In genomic region chr7:157027568-157028527, GRCh38 we compare ENCODE assay signal across 20 cellular contexts. TPM values are rescaled to one million over a fixed set of nuclear protein-coding genes. Genes with fewer than 3 reads are reported as not detected.
DNase-seq lines count a peak whose midpoint lies in the region; ATAC-seq and TF ChIP-seq lines count a peak whose summit lies in the region.
"Had no signal": no experiment of that assay in that cellular context is flagged by ENCODE, and none has a peak within 500 bp of the region (broad histone marks: within the 10 kb centered on the region; RNA-seq: fewer than 3 reads in every experiment).

No MANE protein-coding gene starts in this region.

- no peak for TF ChIP-seq CTCF in suprapubic skin (IDR thresholded peaks at IDR 0.05)

- POLR2A ChIA-PET in activated CD4-positive, alpha-beta memory T cell treated with anti-CD3 and anti-CD28 coated beads for 36 hours (lab: Charles Lee) = no interaction called here
- POLR2A ChIA-PET in activated CD4-positive, alpha-beta memory T cell treated with anti-CD3 and anti-CD28 coated beads, Interleukin-2, amount 10 ng/mL, durations not matched to agents 7 days and 5 days (lab: Charles Lee) = no interaction called here

- no peak overlapping the region for H3K9ac ChIP-seq in endocrine pancreas (ENCODE audit: control insufficient read depth, insufficient read depth, low read length)
- H3K9ac ChIP-seq: parathyroid adenoma had no signal

- TF ChIP-seq EP300 in suprapubic skin (IDR thresholded peaks at IDR 0.05) = no peak

- H3K27ac Mint-ChIP-seq in activated CD4-positive, alpha-beta memory T cell treated with anti-CD3 and anti-CD28 coated beads for 36 hours = no peak overlapping the region
- H3K27ac Mint-ChIP-seq in activated CD4-positive, alpha-beta memory T cell treated with anti-CD3 and anti-CD28 coated beads, Interleukin-2, amount 10 ng/mL, durations not matched to agents 7 days and 5 days = no peak overlapping the region
- H3K27ac Mint-ChIP-seq: CD8-positive, alpha-beta T cell had no signal

- H3K36me3 ChIP-seq in endocrine pancreas (ENCODE audit: control insufficient read depth, insufficient read depth, low read length) (no peaks in the 10 kb centered on the region), suprapubic skin (no peaks in the 10 kb centered on the region)

- no peak for TF ChIP-seq POLR2A in suprapubic skin (IDR thresholded peaks at IDR 0.05)

- H3K4me1 Mint-ChIP-seq in activated CD4-positive, alpha-beta memory T cell treated with anti-CD3 and anti-CD28 coated beads for 36 hours (ENCODE audit: low read depth) = no peaks in the 10 kb centered on the region
- no peaks in the 10 kb centered on the region for H3K4me1 Mint-ChIP-seq in activated CD4-positive, alpha-beta memory T cell treated with anti-CD3 and anti-CD28 coated beads, Interleukin-2, amount 10 ng/mL, durations not matched to agents 7 days and 5 days

- no peak for ATAC-seq in Right ventricle myocardium inferior
- ATAC-seq: CD8-positive, alpha-beta T cell; HCT116; stimulated activated naive CD8-positive, alpha-beta T cell treated with anti-CD3 and anti-CD28 coated beads, Interleukin-15, Interleukin-2, amounts not matched to agents 100 U/mL and 50 U/mL, for 24 hours had no signal

- H3K27me3 ChIP-seq in endocrine pancreas (ENCODE audit: control insufficient read depth, insufficient read depth, low read length) (no peaks in the 10 kb centered on the region), suprapubic skin (peaks cover 83% of the 10 kb centered on the region)

- peaks cover 64% of the 10 kb centered on the region for H3K27me3 Mint-ChIP-seq in activated CD4-positive, alpha-beta memory T cell treated with anti-CD3 and anti-CD28 coated beads for 36 hours
- peaks cover 65% of the 10 kb centered on the region for H3K27me3 Mint-ChIP-seq in activated CD4-positive, alpha-beta memory T cell treated with anti-CD3 and anti-CD28 coated beads, Interleukin-2, amount 10 ng/mL, durations not matched to agents 7 days and 5 days

- 69% methylated on average over 16 of the region's 16 CpGs for WGBS in suprapubic skin

- no peaks in the 10 kb centered on the region for H3K9me3 Mint-ChIP-seq in activated CD4-positive, alpha-beta memory T cell treated with anti-CD3 and anti-CD28 coated beads for 36 hours
- H3K9me3 Mint-ChIP-seq in activated CD4-positive, alpha-beta memory T cell treated with anti-CD3 and anti-CD28 coated beads, Interleukin-2, amount 10 ng/mL, durations not matched to agents 7 days and 5 days = no peaks in the 10 kb centered on the region
- H3K9me3 Mint-ChIP-seq: CD8-positive, alpha-beta T cell had no signal

- peak; percentile 3 for DNase-seq in activated CD4-positive, alpha-beta memory T cell treated with anti-CD3 and anti-CD28 coated beads for 36 hours
- no peak for DNase-seq in activated CD4-positive, alpha-beta memory T cell treated with anti-CD3 and anti-CD28 coated beads, Interleukin-2, amount 10 ng/mL, durations not matched to agents 7 days and 5 days
- DNase-seq in NCI-H226 = peak; percentile 31
- DNase-seq in suprapubic skin (ENCODE audit: low spot score in 2 of 2) = peak; percentile 4 to 31
- DNase-seq in SW480 (ENCODE audit: low spot score) = no peak
- no peak for DNase-seq in stimulated activated naive CD4-positive, alpha-beta T cell (lab: John Stamatoyannopoulos, UW)
- no peak for DNase-seq in Right ventricle myocardium inferior (ENCODE audit: missing footprints)
- DNase-seq: ACHN; activated naive CD4-positive, alpha-beta T cell; CD8-positive, alpha-beta T cell; GF-D8; NCI-H1048; NCI-H446 treated with DMSO at 0.1 percent for 48 hours; stimulated activated naive CD8-positive, alpha-beta T cell treated with anti-CD3 and anti-CD28 coated beads, Interleukin-15, Interleukin-2, amounts not matched to agents 100 U/mL and 50 U/mL, for 24 hours had no signal

- no peaks in the 10 kb centered on the region for H3K9me3 ChIP-seq in endocrine pancreas (ENCODE audit: control insufficient read depth, low read length)
- no peaks in the 10 kb centered on the region for H3K9me3 ChIP-seq in suprapubic skin

- no peaks in the 10 kb centered on the region for H3K4me1 ChIP-seq in endocrine pancreas (ENCODE audit: control insufficient read depth, insufficient read depth, low read length)
- H3K4me1 ChIP-seq in suprapubic skin = no peaks in the 10 kb centered on the region
- H3K4me1 ChIP-seq: parathyroid adenoma had no signal

- no peak overlapping the region for H3K4me3 Mint-ChIP-seq in activated CD4-positive, alpha-beta memory T cell treated with anti-CD3 and anti-CD28 coated beads for 36 hours
- H3K4me3 Mint-ChIP-seq in activated CD4-positive, alpha-beta memory T cell treated with anti-CD3 and anti-CD28 coated beads, Interleukin-2, amount 10 ng/mL, durations not matched to agents 7 days and 5 days = no peak overlapping the region
- H3K4me3 Mint-ChIP-seq: CD8-positive, alpha-beta T cell had no signal

- peak overlapping the region; percentile 35 for H3K4me3 ChIP-seq in endocrine pancreas (ENCODE audit: control insufficient read depth, insufficient read depth, low read length)
- H3K4me3 ChIP-seq in suprapubic skin = no peak overlapping the region
- H3K4me3 ChIP-seq: hepatocyte had no signal

- intact Hi-C loops in activated CD4-positive, alpha-beta memory T cell treated with anti-CD3 and anti-CD28 coated beads for 36 hours (cut with micrococcal nuclease) = no loop called here
- intact Hi-C loops in Right ventricle myocardium inferior (cut with DNase I) = no loop called here

- no peaks in the 10 kb centered on the region for H3K36me3 Mint-ChIP-seq in activated CD4-positive, alpha-beta memory T cell treated with anti-CD3 and anti-CD28 coated beads for 36 hours
- no peaks in the 10 kb centered on the region for H3K36me3 Mint-ChIP-seq in activated CD4-positive, alpha-beta memory T cell treated with anti-CD3 and anti-CD28 coated beads, Interleukin-2, amount 10 ng/mL, durations not matched to agents 7 days and 5 days (ENCODE audit: low read depth)
- H3K36me3 Mint-ChIP-seq: CD8-positive, alpha-beta T cell had no signal

- CTCF ChIA-PET in activated CD4-positive, alpha-beta memory T cell treated with anti-CD3 and anti-CD28 coated beads for 36 hours (lab: Charles Lee) = no interaction called here
- CTCF ChIA-PET in activated CD4-positive, alpha-beta memory T cell treated with anti-CD3 and anti-CD28 coated beads, Interleukin-2, amount 10 ng/mL, durations not matched to agents 7 days and 5 days (lab: Charles Lee) = no interaction called here

- no peak overlapping the region for H3K27ac ChIP-seq in suprapubic skin
- H3K27ac ChIP-seq: hepatocyte, parathyroid adenoma had no signal

RNA-seq across cellular contexts. Expression of gene MNX1, which starts 17.4 kb away (rescaled TPM):
- not detected for total RNA-seq in activated CD4-positive, alpha-beta memory T cell treated with anti-CD3 and anti-CD28 coated beads for 36 hours
- under 1 TPM in 1 of 2 experiments, not detected in 1; 0.10 TPM for total RNA-seq in activated CD4-positive, alpha-beta memory T cell treated with anti-CD3 and anti-CD28 coated beads, Interleukin-2, amount 10 ng/mL, durations not matched to agents 7 days and 5 days
- total RNA-seq in suprapubic skin (under 1 TPM in 1 of 4 donors, not detected in 3; 0.56 TPM), Right ventricle myocardium inferior (not detected)
- total RNA-seq: astrocyte; CD8-positive, alpha-beta T cell; ureter had no signal

Comparison
In these comparisons a context has a peak if more than half of its experiments do, and no peak if none do; other contexts are left out.
1. DNase-seq: peak in activated CD4-positive, alpha-beta memory T cell treated with anti-CD3 and anti-CD28 coated beads for 36 hours (single experiment), NCI-H226 (single experiment) and suprapubic skin (2 of 2); none in activated CD4-positive, alpha-beta memory T cell treated with anti-CD3 and anti-CD28 coated beads, Interleukin-2, amount 10 ng/mL, durations not matched to agents 7 days and 5 days (single experiment), SW480 (single experiment), stimulated activated naive CD4-positive, alpha-beta T cell (0 of 6) and Right ventricle myocardium inferior (single experiment).